Comparison of ENCODE assay signal across 28 cellular contexts in the genomic region with DNA sequence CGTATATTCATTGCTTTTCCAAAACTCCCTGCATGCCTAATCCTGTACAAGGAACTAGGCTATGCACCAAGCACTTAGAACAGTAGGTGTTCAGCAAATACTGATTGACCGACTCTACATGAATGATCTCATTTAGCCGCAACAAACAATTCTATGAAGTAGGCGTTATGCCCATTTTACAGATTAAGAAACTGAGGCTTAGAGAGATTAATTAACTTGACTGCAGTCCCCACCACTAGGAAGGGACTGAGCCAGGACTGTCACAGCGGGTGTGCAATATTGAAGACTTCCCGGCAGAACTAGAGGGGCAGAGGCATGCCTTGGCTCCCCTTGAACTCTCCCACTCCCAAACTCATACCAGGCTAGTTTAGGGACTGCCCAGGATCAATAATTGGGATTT.
"Had no signal": no experiment of that assay in that cellular context is flagged by ENCODE, and none has a peak within 500 bp of the region (broad histone marks: within the 10 kb centered on the region; RNA-seq: fewer than 3 reads in every experiment).

No MANE protein-coding gene starts in this region.

- H3K27ac Mint-ChIP-seq: activated naive CD8-positive, alpha-beta T cell treated with anti-CD3 and anti-CD28 coated beads, Interleukin-2, amount 50 U/mL, for 24 hours; activated T-cell treated with anti-CD3 and anti-CD28 coated beads, Interleukin-2, amount 50 U/mL, for 72 hours had no signal

- H3K27ac ChIP-seq: ascending aorta, body of pancreas, KMS-11, SJCRH30, VCaP had no signal

- H3K9me3 Mint-ChIP-seq: activated CD4-positive, alpha-beta memory T cell treated with anti-CD3 and anti-CD28 coated beads for 36 hours; activated CD4-positive, alpha-beta T cell treated with anti-CD3 and anti-CD28 coated beads, Interleukin-2, amount 10 ng/mL, durations not matched to agents 7 days and 5 days; activated naive CD8-positive, alpha-beta T cell treated with anti-CD3 and anti-CD28 coated beads, Interleukin-2, amount 50 U/mL, for 24 hours; activated T-cell treated with anti-CD3 and anti-CD28 coated beads, Interleukin-2, amount 50 U/mL, for 72 hours had no signal

- H3K4me3 ChIP-seq: ascending aorta, body of pancreas, SJCRH30 had no signal

- H3K36me3 Mint-ChIP-seq: activated CD4-positive, alpha-beta memory T cell treated with anti-CD3 and anti-CD28 coated beads for 36 hours had no signal

- ATAC-seq: activated naive CD8-positive, alpha-beta T cell treated with anti-CD3 and anti-CD28 coated beads, Interleukin-2, amount 50 U/mL, for 24 hours; activated T-cell treated with anti-CD3 and anti-CD28 coated beads, Interleukin-2, amount 50 U/mL, for 72 hours; body of pancreas; Panc1; Right ventricle myocardium inferior had no signal

- DNase-seq: activated CD4-positive, alpha-beta memory T cell treated with anti-CD3 and anti-CD28 coated beads for 36 hours; activated CD4-positive, alpha-beta T cell treated with anti-CD3 and anti-CD28 coated beads, Interleukin-2, amount 10 ng/mL, durations not matched to agents 7 days and 5 days; activated CD4-positive, CD25-positive, alpha-beta regulatory T cell; activated CD8-positive, alpha-beta memory T cell treated with anti-CD3 and anti-CD28 coated beads, Interleukin-2, amount 50 U/mL, for 4 hours; activated naive CD4-positive, alpha-beta T cell treated with anti-CD3 and anti-CD28 coated beads, Interleukin-2, amount 50 U/mL, for 16 hours; activated naive CD8-positive, alpha-beta T cell treated with anti-CD3 and anti-CD28 coated beads, Interleukin-2, amount 50 U/mL, for 24 hours; activated T-cell treated with anti-CD3 and anti-CD28 coated beads, Interleukin-2, amount 50 U/mL, for 72 hours; amniotic stem cell; body of pancreas; NCI-H1092 treated with DMSO at 0.1 percent for 48 hours; NCI-H1417 treated with DMSO at 0.1 percent for 48 hours; NCI-H1694; NCI-H2029; NCI-H2107; NCI-H2171 treated with DMSO at 0.1 percent for 48 hours; NCI-H226; NCI-H510A; NCI-H526 treated with DMSO at 0.1 percent for 48 hours; NCI-H82; RPMI8226; SJCRH30; SK-N-SH; T-helper 1 cell had no signal

- H3K9me3 ChIP-seq: ascending aorta, body of pancreas, SJCRH30, SK-N-SH had no signal

- H3K36me3 ChIP-seq: ascending aorta, SJCRH30 had no signal

- H3K4me3 Mint-ChIP-seq: activated CD4-positive, alpha-beta memory T cell treated with anti-CD3 and anti-CD28 coated beads for 36 hours; activated naive CD8-positive, alpha-beta T cell treated with anti-CD3 and anti-CD28 coated beads, Interleukin-2, amount 50 U/mL, for 24 hours had no signal

- H3K27me3 Mint-ChIP-seq: activated naive CD8-positive, alpha-beta T cell treated with anti-CD3 and anti-CD28 coated beads, Interleukin-2, amount 50 U/mL, for 24 hours had no signal

- H3K27me3 ChIP-seq: ascending aorta, body of pancreas, SJCRH30 had no signal
